8 cellular contexts compared by ENCODE assay signal in the genomic region with DNA sequence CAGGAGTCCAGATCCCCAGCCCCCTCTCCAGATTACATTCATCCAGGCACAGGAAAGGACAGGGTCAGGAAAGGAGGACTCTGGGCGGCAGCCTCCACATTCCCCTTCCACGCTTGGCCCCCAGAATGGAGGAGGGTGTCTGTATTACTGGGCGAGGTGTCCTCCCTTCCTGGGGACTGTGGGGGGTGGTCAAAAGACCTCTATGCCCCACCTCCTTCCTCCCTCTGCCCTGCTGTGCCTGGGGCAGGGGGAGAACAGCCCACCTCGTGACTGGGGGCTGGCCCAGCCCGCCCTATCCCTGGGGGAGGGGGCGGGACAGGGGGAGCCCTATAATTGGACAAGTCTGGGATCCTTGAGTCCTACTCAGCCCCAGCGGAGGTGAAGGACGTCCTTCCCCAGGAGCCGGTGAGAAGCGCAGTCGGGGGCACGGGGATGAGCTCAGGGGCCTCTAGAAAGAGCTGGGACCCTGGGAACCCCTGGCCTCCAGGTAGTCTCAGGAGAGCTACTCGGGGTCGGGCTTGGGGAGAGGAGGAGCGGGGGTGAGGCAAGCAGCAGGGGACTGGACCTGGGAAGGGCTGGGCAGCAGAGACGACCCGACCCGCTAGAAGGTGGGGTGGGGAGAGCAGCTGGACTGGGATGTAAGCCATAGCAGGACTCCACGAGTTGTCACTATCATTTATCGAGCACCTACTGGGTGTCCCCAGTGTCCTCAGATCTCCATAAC. TPM values are rescaled to one million over a fixed set of nuclear protein-coding genes. Genes with fewer than 3 reads are reported as not detected.
DNase-seq lines count a peak whose midpoint lies in the region; ATAC-seq and TF ChIP-seq lines count a peak whose summit lies in the region.

A gene (plus strand): TSS at position 360 of the 724 bp plus-strand sequence. CDS start 829 bp downstream, outside the sequence.

- DNase-seq in activated CD4-positive, alpha-beta T cell treated with anti-CD3 and anti-CD28 coated beads, Interleukin-2, amount 10 ng/mL, durations not matched to agents 24 days and 14 days, result no peak
- no peak for DNase-seq in activated CD4-positive, alpha-beta T cell treated with anti-CD3 and anti-CD28 coated beads for 36 hours
- peak in 5 of 10 donors; percentile 23 to 63 (median 54) for DNase-seq in dorsolateral prefrontal cortex
- DNase-seq in lower lobe of right lung, result no peak
- peak; percentile 33 for DNase-seq in transverse colon
- no peak for DNase-seq in NCI-H2171 (lab: John Stamatoyannopoulos, UW)

- TF ChIP-seq EP300 in transverse colon (IDR thresholded peaks at IDR 0.05; ENCODE audit: low read depth), result no peak

- 3% methylated on average over 19 of the region's 20 CpGs; no CpG with 5 or more reads in 1 of the 2 donors for WGBS in transverse colon (ENCODE audit: low coverage in 1 of 2), 2 donors

- H3K27ac ChIP-seq in dorsolateral prefrontal cortex (peak within 1 kb of the TSS in 47 of 59 donors; percentile 4 to 81 (median 59)), lower lobe of right lung (no peak within 1 kb of the TSS), transverse colon (peak within 1 kb of the TSS in 3 of 4 donors; percentile 18 to 51 (median 23))

- no peak for ATAC-seq in activated CD4-positive, alpha-beta T cell treated with anti-CD3 and anti-CD28 coated beads for 36 hours
- peak; percentile 19 to 27 for ATAC-seq in lower lobe of right lung
- ATAC-seq in GM21737 (IDR thresholded peaks at IDR 0.05; ENCODE audit: unreplicated experiment), result no peak
- no peak for ATAC-seq in HG03378 (IDR thresholded peaks at IDR 0.05; ENCODE audit: unreplicated experiment)

- H3K4me1 Mint-ChIP-seq in activated CD4-positive, alpha-beta T cell treated with anti-CD3 and anti-CD28 coated beads, Interleukin-2, amount 10 ng/mL, durations not matched to agents 24 days and 14 days, result peaks cover 9% of the 10 kb centered on the region
- H3K4me1 Mint-ChIP-seq in activated CD4-positive, alpha-beta T cell treated with anti-CD3 and anti-CD28 coated beads for 36 hours, result peaks cover 8% of the 10 kb centered on the region

- no peaks in the 10 kb centered on the region for H3K9me3 Mint-ChIP-seq in activated CD4-positive, alpha-beta T cell treated with anti-CD3 and anti-CD28 coated beads, Interleukin-2, amount 10 ng/mL, durations not matched to agents 24 days and 14 days
- H3K9me3 Mint-ChIP-seq in activated CD4-positive, alpha-beta T cell treated with anti-CD3 and anti-CD28 coated beads for 36 hours (ENCODE audit: low read depth), result no peaks in the 10 kb centered on the region

- POLR2A ChIA-PET in activated CD4-positive, alpha-beta T cell treated with anti-CD3 and anti-CD28 coated beads for 36 hours (lab: Charles Lee), result interaction anchor here (0.5 to 0.9 kb wide), 3 partner anchors 15 to 20 kb away, joined by 3 to 7 read pairs (median 4); a partner anchor contains a TSS

- H3K27me3 Mint-ChIP-seq in activated CD4-positive, alpha-beta T cell treated with anti-CD3 and anti-CD28 coated beads, Interleukin-2, amount 10 ng/mL, durations not matched to agents 24 days and 14 days, result peaks cover 15% of the 10 kb centered on the region
- H3K27me3 Mint-ChIP-seq in activated CD4-positive, alpha-beta T cell treated with anti-CD3 and anti-CD28 coated beads for 36 hours, result peaks cover 17% of the 10 kb centered on the region

- TF ChIP-seq POLR2A in transverse colon (IDR thresholded peaks at IDR 0.05), result peak; percentile 50

- TF ChIP-seq CTCF in dorsolateral prefrontal cortex (IDR thresholded peaks at IDR 0.05 in 54 of 56, conservative IDR thresholded peaks at IDR 0.05 in 2 of 56; ENCODE audit: low read depth in 1 of 56, partially characterized antibody in 56 of 56) (no peak), lower lobe of right lung (IDR thresholded peaks at IDR 0.05) (no peak), transverse colon (IDR thresholded peaks at IDR 0.05) (no peak)

- in situ Hi-C loops in transverse colon (cut with MboI; ENCODE audit: low pct_ligation_motif_present in 1 of 4, low pct_unique_long_range_greater_than_20kb in 1 of 4, low sequenced_read_pairs in 3 of 4), result no loop called here

- CTCF ChIA-PET in activated CD4-positive, alpha-beta T cell treated with anti-CD3 and anti-CD28 coated beads for 36 hours (lab: Charles Lee), result interaction anchor here (0.5 to 1.1 kb wide), 7 partner anchors 47 to 653 kb away, joined by 3 to 8 read pairs (median 3); no protein-coding TSS in a partner anchor

- H3K36me3 Mint-ChIP-seq in activated CD4-positive, alpha-beta T cell treated with anti-CD3 and anti-CD28 coated beads, Interleukin-2, amount 10 ng/mL, durations not matched to agents 24 days and 14 days (ENCODE audit: low read depth), result peaks cover 22% of the 10 kb centered on the region
- H3K36me3 Mint-ChIP-seq in activated CD4-positive, alpha-beta T cell treated with anti-CD3 and anti-CD28 coated beads for 36 hours (ENCODE audit: low read depth), result peaks cover 13% of the 10 kb centered on the region

- no peaks in the 10 kb centered on the region for H3K9me3 ChIP-seq in lower lobe of right lung
- no peaks in the 10 kb centered on the region for H3K9me3 ChIP-seq in transverse colon

- peaks cover 5% of the 10 kb centered on the region for H3K4me1 ChIP-seq in lower lobe of right lung
- H3K4me1 ChIP-seq in transverse colon, result peaks cover 0 to 27% (median 14%) of the 10 kb centered on the region in 4 donors

- peak within 1 kb of the TSS; percentile 11 for H3K4me3 Mint-ChIP-seq in activated CD4-positive, alpha-beta T cell treated with anti-CD3 and anti-CD28 coated beads, Interleukin-2, amount 10 ng/mL, durations not matched to agents 24 days and 14 days
- H3K4me3 Mint-ChIP-seq in activated CD4-positive, alpha-beta T cell treated with anti-CD3 and anti-CD28 coated beads for 36 hours, result no peak within 1 kb of the TSS

- peaks cover 26% of the 10 kb centered on the region for H3K36me3 ChIP-seq in lower lobe of right lung
- peaks cover 0 to 13% (median 6%) of the 10 kb centered on the region in 4 donors for H3K36me3 ChIP-seq in transverse colon

- intact Hi-C loops in activated CD4-positive, alpha-beta T cell treated with anti-CD3 and anti-CD28 coated beads, Interleukin-2, amount 10 ng/mL, durations not matched to agents 24 days and 14 days (cut with micrococcal nuclease), result no loop called here
- intact Hi-C loops in activated CD4-positive, alpha-beta T cell treated with anti-CD3 and anti-CD28 coated beads for 36 hours (cut with DNase I, micrococcal nuclease), result no loop called here
- intact Hi-C loops in dorsolateral prefrontal cortex (cut with DNase I) (loop anchor here in 1 of 2 donors (2.0 to 10.0 kb wide), 2 partner anchors 45 to 149 kb away; no protein-coding TSS in a partner anchor), lower lobe of right lung (cut with DNase I) (no loop called here), transverse colon (cut with DNase I; ENCODE audit: low total_unique reads) (loop anchor here (5.0 kb wide), 1 partner anchor 37 kb away; a partner anchor contains a TSS)

- peak within 1 kb of the TSS; percentile 21 for H3K27ac Mint-ChIP-seq in activated CD4-positive, alpha-beta T cell treated with anti-CD3 and anti-CD28 coated beads, Interleukin-2, amount 10 ng/mL, durations not matched to agents 24 days and 14 days
- no peak within 1 kb of the TSS for H3K27ac Mint-ChIP-seq in activated CD4-positive, alpha-beta T cell treated with anti-CD3 and anti-CD28 coated beads for 36 hours

- peak within 1 kb of the TSS; percentile 10 to 69 (median 49) for H3K4me3 ChIP-seq in dorsolateral prefrontal cortex
- H3K4me3 ChIP-seq in lower lobe of right lung, result peak within 1 kb of the TSS; percentile 43
- peak within 1 kb of the TSS in 2 of 4 donors; percentile 19 to 29 for H3K4me3 ChIP-seq in transverse colon

- H3K27me3 ChIP-seq in dorsolateral prefrontal cortex (peaks cover 0 to 25% (median 6%) of the 10 kb centered on the region in 45 donors), lower lobe of right lung (ENCODE audit: low read depth) (peaks cover 19% of the 10 kb centered on the region), transverse colon (peaks cover 30% of the 10 kb centered on the region)

RNA-seq across cellular contexts. Expression of the gene that starts here (rescaled TPM):
- 0.83 and 1.1 TPM in 2 replicates for total RNA-seq in activated CD4-positive, alpha-beta T cell treated with anti-CD3 and anti-CD28 coated beads, Interleukin-2, amount 10 ng/mL, durations not matched to agents 24 days and 14 days
- total RNA-seq in activated CD4-positive, alpha-beta T cell treated with anti-CD3 and anti-CD28 coated beads for 36 hours, result under 1 TPM; 0.55 to 0.70 TPM
- total RNA-seq in dorsolateral prefrontal cortex (1,000 to 10,000 TPM in 1 of 120 experiments, 100 to 1,000 TPM in 119; 258 to 1,236 (median 470) TPM), lower lobe of right lung (447 TPM), transverse colon (100 to 1,000 TPM in 2 of 4 donors, 10 to 100 TPM in 2; 72.2 to 214 (median 132) TPM)

Comparison
In these comparisons a context has a peak if more than half of its experiments do, and no peak if none do; other contexts are left out.
1. RNA of the gene that starts here (total RNA-seq): 258 to 1,236 TPM in dorsolateral prefrontal cortex, 447 TPM in lower lobe of right lung (single experiment) and 72.2 to 214 TPM in transverse colon; 0.83 to 1.1 TPM in activated CD4-positive, alpha-beta T cell treated with anti-CD3 and anti-CD28 coated beads, Interleukin-2, amount 10 ng/mL, durations not matched to agents 24 days and 14 days and 0.55 to 0.70 TPM in activated CD4-positive, alpha-beta T cell treated with anti-CD3 and anti-CD28 coated beads for 36 hours; every median in the first group is over 10 times any median in the second.
2. ATAC-seq: peak in lower lobe of right lung (2 of 2); none in activated CD4-positive, alpha-beta T cell treated with anti-CD3 and anti-CD28 coated beads for 36 hours (single experiment), GM21737 (single experiment) and HG03378 (single experiment).